In the genomic region with DNA sequence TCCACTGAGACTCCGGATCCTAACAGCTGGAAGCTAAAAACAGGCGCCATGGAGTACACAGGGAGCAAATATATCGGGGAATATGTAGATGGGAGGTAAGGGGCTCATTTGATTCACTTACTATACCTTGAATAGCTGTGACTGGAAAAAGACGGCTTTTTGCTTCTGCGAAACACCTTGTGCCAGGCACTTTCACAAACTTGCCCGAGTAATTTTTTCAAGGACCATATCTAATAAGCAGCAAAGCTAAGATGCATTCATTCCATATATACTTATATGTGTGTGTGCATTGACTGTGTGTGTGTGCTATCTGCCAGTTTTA, we compare ENCODE assay signal across 8 cellular contexts. TPM values are rescaled to one million over a fixed set of nuclear protein-coding genes. Genes with fewer than 3 reads are reported as not detected.
DNase-seq lines count a peak whose midpoint lies in the region; ATAC-seq and TF ChIP-seq lines count a peak whose summit lies in the region.

No MANE protein-coding gene starts in this region.

- no peaks in the 10 kb centered on the region for H3K9me2 ChIP-seq in SK-N-SH

- peaks cover 0 to 2% of the 10 kb centered on the region in 2 experiments; a peak in 2 of 4 replicates for H3K4me1 ChIP-seq in SK-N-SH (ENCODE audit: control insufficient read depth in 1 of 2, insufficient read depth in 2 of 2, low read depth in 1 of 2, low read length in 1 of 2)
- H3K4me1 ChIP-seq in stomach smooth muscle (ENCODE audit: control insufficient read depth, insufficient read depth, low read length), result peaks cover 27% of the 10 kb centered on the region

- no peak for TF ChIP-seq CTCF in SK-N-SH (IDR thresholded peaks at IDR 0.05)

- peaks cover 18% of the 10 kb centered on the region for H3K27me3 Mint-ChIP-seq in activated CD8-positive, alpha-beta T cell treated with anti-CD3 and anti-CD28 coated beads, Interleukin-2, amount 10 ng/mL, durations not matched to agents 7 days and 5 days (ENCODE audit: low read depth)
- H3K27me3 Mint-ChIP-seq in immature natural killer cell (ENCODE audit: low read depth in 3 of 3), result peaks cover 8 to 14% (median 10%) of the 10 kb centered on the region in 3 donors

- peaks cover 19% of the 10 kb centered on the region for H3K4me1 Mint-ChIP-seq in activated CD8-positive, alpha-beta T cell treated with anti-CD3 and anti-CD28 coated beads, Interleukin-2, amount 10 ng/mL, durations not matched to agents 7 days and 5 days (ENCODE audit: low read depth)
- H3K4me1 Mint-ChIP-seq in immature natural killer cell, result peaks cover 40 to 48% of the 10 kb centered on the region in 2 donors

- H3K9ac ChIP-seq in SK-N-SH (no peak overlapping the region), stomach smooth muscle (ENCODE audit: low read length in 2 of 2) (peak overlapping the region; percentile 86 to 94)

- 11% methylated on average over 5 of the region's 6 CpGs for WGBS in SK-N-SH (ENCODE audit: low lambda C conversion rate)

- no peaks in the 10 kb centered on the region; the same call in 1 of the 2 replicates for H3K27me3 ChIP-seq in SK-N-SH (ENCODE audit: insufficient read depth)
- no peaks in the 10 kb centered on the region for H3K27me3 ChIP-seq in stomach smooth muscle (ENCODE audit: control insufficient read depth in 1 of 2, insufficient read depth in 2 of 2, low read length in 2 of 2)

- peaks cover 20% of the 10 kb centered on the region for H4K20me1 ChIP-seq in SK-N-SH (ENCODE audit: insufficient read depth)

- H3K36me3 ChIP-seq in SK-N-SH (replicated peaks in 1 of 2; ENCODE audit: control insufficient read depth in 1 of 2, insufficient read depth in 2 of 2, low read length in 1 of 2) (peaks cover 0 to 5% of the 10 kb centered on the region in 2 experiments), stomach smooth muscle (ENCODE audit: control insufficient read depth in 2 of 2, insufficient read depth in 2 of 2, low read length in 2 of 2) (no peaks in the 10 kb centered on the region)

- H3K27ac ChIP-seq in SK-N-SH (ENCODE audit: low read depth in 2 of 2, low read length in 1 of 2), result no peak overlapping the region
- H3K27ac ChIP-seq in stomach smooth muscle (ENCODE audit: low read length), result peak overlapping the region; percentile 84

- H3K9me3 ChIP-seq in SK-N-SH (no peaks in the 10 kb centered on the region; the same call in 1 of the 2 replicates), stomach smooth muscle (ENCODE audit: control insufficient read depth in 2 of 2, low read length in 2 of 2) (no peaks in the 10 kb centered on the region)

- H3K36me3 Mint-ChIP-seq in activated CD8-positive, alpha-beta T cell treated with anti-CD3 and anti-CD28 coated beads, Interleukin-2, amount 10 ng/mL, durations not matched to agents 7 days and 5 days (ENCODE audit: low read depth), result peaks cover 4% of the 10 kb centered on the region
- no peaks in the 10 kb centered on the region for H3K36me3 Mint-ChIP-seq in immature natural killer cell

- H3K79me2 ChIP-seq in SK-N-SH (ENCODE audit: insufficient read depth), result peaks cover 40% of the 10 kb centered on the region

- ATAC-seq in SK-N-SH treated with all-trans-retinoic acid at 6 μM for 48 hours (no peak; the same call in 2 of the 3 replicates), GM21423 (IDR thresholded peaks at IDR 0.05; ENCODE audit: unreplicated experiment) (no peak)
- no peak for ATAC-seq in activated CD8-positive, alpha-beta T cell treated with anti-CD3 and anti-CD28 coated beads, Interleukin-2, amount 10 ng/mL, durations not matched to agents 7 days and 5 days

- H3K4me3 ChIP-seq in SK-N-SH (ENCODE audit: low read depth in 2 of 2, low read length in 1 of 2), result peak overlapping the region; percentile 75 to 96
- H3K4me3 ChIP-seq in stomach smooth muscle (ENCODE audit: low read length in 2 of 2), result peak overlapping the region; percentile 92 to 97

- CTCF ChIA-PET in SK-N-SH (lab: Yijun Ruan, JAX), result interaction anchor here (1.1 to 8.8 kb wide), 7 partner anchors 11 to 191 kb away, joined by 3 to 46 read pairs (median 7); no protein-coding TSS in a partner anchor
- CTCF ChIA-PET in activated CD8-positive, alpha-beta T cell treated with anti-CD3 and anti-CD28 coated beads, Interleukin-2, amount 10 ng/mL, durations not matched to agents 7 days and 5 days (lab: Charles Lee), result interaction anchor here (2.1 to 2.7 kb wide), 3 partner anchors 34 to 61 kb away, joined by 6 to 11 read pairs (median 9); no protein-coding TSS in a partner anchor

- no peak for TF ChIP-seq EP300 in SK-N-SH (IDR thresholded peaks at IDR 0.05; ENCODE audit: borderline replicate concordance in 1 of 2, low read depth in 1 of 2, low read length in 1 of 2)

- peak overlapping the region; percentile 96 for H2AFZ ChIP-seq in SK-N-SH (ENCODE audit: low read depth)

- H3K27ac Mint-ChIP-seq in activated CD8-positive, alpha-beta T cell treated with anti-CD3 and anti-CD28 coated beads, Interleukin-2, amount 10 ng/mL, durations not matched to agents 7 days and 5 days, result peak overlapping the region; percentile 94
- H3K27ac Mint-ChIP-seq in immature natural killer cell, result peak overlapping the region; percentile 90 to 97 (median 91)

- peaks cover 6% of the 10 kb centered on the region for H3K9me3 Mint-ChIP-seq in activated CD8-positive, alpha-beta T cell treated with anti-CD3 and anti-CD28 coated beads, Interleukin-2, amount 10 ng/mL, durations not matched to agents 7 days and 5 days (ENCODE audit: insufficient read depth)
- H3K9me3 Mint-ChIP-seq in immature natural killer cell, result peaks cover 0 to 5% (median under 1%) of the 10 kb centered on the region in 6 donors

- TF ChIP-seq RAD21 in SK-N-SH (IDR thresholded peaks at IDR 0.05; ENCODE audit: low read length), result no peak

- H3K4me3 Mint-ChIP-seq in activated CD8-positive, alpha-beta T cell treated with anti-CD3 and anti-CD28 coated beads, Interleukin-2, amount 10 ng/mL, durations not matched to agents 7 days and 5 days, result peak overlapping the region; percentile 98
- peak overlapping the region; percentile 93 to 99 (median 95) for H3K4me3 Mint-ChIP-seq in immature natural killer cell

- POLR2A ChIA-PET in SK-N-SH (lab: Yijun Ruan, JAX), result interaction anchor here (0.6 to 0.7 kb wide), 2 partner anchors 14 to 31 kb away, joined by 3 read pairs; no protein-coding TSS in a partner anchor
- POLR2A ChIA-PET in activated CD8-positive, alpha-beta T cell treated with anti-CD3 and anti-CD28 coated beads, Interleukin-2, amount 10 ng/mL, durations not matched to agents 7 days and 5 days (lab: Charles Lee), result interaction anchor here (1.7 kb wide), 1 partner anchor 105 kb away, joined by 5 read pairs; a partner anchor contains a TSS

- peak overlapping the region; percentile 78 for H3K4me2 ChIP-seq in SK-N-SH

- no peaks in the 10 kb centered on the region for H3F3A ChIP-seq in SK-N-SH (replicated peaks; ENCODE audit: insufficient read depth)

- no peak for DNase-seq in SK-N-SH
- no peak for DNase-seq in activated CD8-positive, alpha-beta T cell treated with anti-CD3 and anti-CD28 coated beads, Interleukin-2, amount 10 ng/mL, durations not matched to agents 7 days and 5 days
- no peak for DNase-seq in immature natural killer cell
- no peak for DNase-seq in ecto neural progenitor cell (ENCODE audit: low spot score)
- no peak for DNase-seq in HCEC 1CT

TF ChIP-seq in SK-N-SH, 30 proteins besides CTCF, POLR2A, EP300 and RAD21 (continues in another document):
- TF ChIP-seq CHD2 (IDR thresholded peaks at IDR 0.05; ENCODE audit: low read length, partially characterized antibody) (no peak), TAF1 (IDR thresholded peaks at IDR 0.05; ENCODE audit: borderline replicate concordance, low read depth, low read length) (no peak), FOXM1 (IDR thresholded peaks at IDR 0.05; ENCODE audit: low read depth) (no peak), GATA2 (CRISPR knock-in tag; IDR thresholded peaks at IDR 0.05) (no peak), SMC3 (IDR thresholded peaks at IDR 0.05; ENCODE audit: low read depth, low read length) (no peak), GABPA (IDR thresholded peaks at IDR 0.05; ENCODE audit: low read depth) (no peak), NRF1 (IDR thresholded peaks at IDR 0.05; ENCODE audit: low read depth, low read length) (no peak)

TF ChIP-seq in SK-N-SH treated with all-trans-retinoic acid at 6 μM for 48 hours, 23 proteins besides CTCF, POLR2A, EP300 and RAD21 (continues in another document):
- TF ChIP-seq CSDC2 (CRISPR knock-in tag; IDR thresholded peaks at IDR 0.05) (no peak), ZFP3 (CRISPR knock-in tag; IDR thresholded peaks at IDR 0.05) (no peak)
- TF ChIP-seq, protein P1, sequence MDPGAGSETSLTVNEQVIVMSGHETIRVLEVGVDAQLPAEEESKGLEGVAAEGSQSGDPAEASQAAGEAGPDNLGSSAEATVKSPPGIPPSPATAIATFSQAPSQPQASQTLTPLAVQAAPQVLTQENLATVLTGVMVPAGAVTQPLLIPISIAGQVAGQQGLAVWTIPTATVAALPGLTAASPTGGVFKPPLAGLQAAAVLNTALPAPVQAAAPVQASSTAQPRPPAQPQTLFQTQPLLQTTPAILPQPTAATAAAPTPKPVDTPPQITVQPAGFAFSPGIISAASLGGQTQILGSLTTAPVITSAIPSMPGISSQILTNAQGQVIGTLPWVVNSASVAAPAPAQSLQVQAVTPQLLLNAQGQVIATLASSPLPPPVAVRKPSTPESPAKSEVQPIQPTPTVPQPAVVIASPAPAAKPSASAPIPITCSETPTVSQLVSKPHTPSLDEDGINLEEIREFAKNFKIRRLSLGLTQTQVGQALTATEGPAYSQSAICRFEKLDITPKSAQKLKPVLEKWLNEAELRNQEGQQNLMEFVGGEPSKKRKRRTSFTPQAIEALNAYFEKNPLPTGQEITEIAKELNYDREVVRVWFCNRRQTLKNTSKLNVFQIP (CRISPR knock-in tag; IDR thresholded peaks at IDR 0.05; ENCODE audit: borderline replicate concordance, low read depth), result no peak

RNA-seq across cellular contexts. Expression of a gene that starts 0.2 kb away (rescaled TPM):
- polyA plus RNA-seq in SK-N-SH (2012; rRNA removed) (not detected in 2 replicates), immature natural killer cell (not detected)
- polyA plus RNA-seq in SK-N-SH (2012; cell fraction: cytosol; rRNA removed), result 0.06 and 0.09 TPM in 2 replicates
- polyA plus RNA-seq in SK-N-SH (2012; cell fraction: nucleus; rRNA removed), result 0.11 and 0.16 TPM in 2 replicates
- total RNA-seq in activated CD8-positive, alpha-beta T cell treated with anti-CD3 and anti-CD28 coated beads, Interleukin-2, amount 10 ng/mL, durations not matched to agents 7 days and 5 days, result not detected

RNA-seq across cellular contexts. Expression of a gene that starts 0.3 kb away (rescaled TPM):
- polyA plus RNA-seq in SK-N-SH (2012; rRNA removed) (97.4 and 116 TPM in 2 replicates), immature natural killer cell (10 to 100 TPM; 67.9 to 89.2 (median 79.3) TPM)
- polyA plus RNA-seq in SK-N-SH (2012; cell fraction: cytosol; rRNA removed), result 129 and 149 TPM in 2 replicates
- polyA plus RNA-seq in SK-N-SH (2012; cell fraction: nucleus; rRNA removed), result 34.0 and 34.2 TPM in 2 replicates
- total RNA-seq in activated CD8-positive, alpha-beta T cell treated with anti-CD3 and anti-CD28 coated beads, Interleukin-2, amount 10 ng/mL, durations not matched to agents 7 days and 5 days, result 10 to 100 TPM; 40.5 to 42.2 TPM
